Comparison of ENCODE assay signal across 8 cellular contexts in genomic region chrX:109886122-109886761, GRCh38.
A peak's percentile ranks its signal among the peaks of the same experiment; 100 is the strongest.
DNase-seq lines count a peak whose midpoint lies in the region; ATAC-seq and TF ChIP-seq lines count a peak whose summit lies in the region.

No MANE protein-coding gene starts in this region.

- H3K9me3 ChIP-seq in adipocyte (ENCODE audit: control insufficient read depth, low read length): no peaks in the 10 kb centered on the region
- no peaks in the 10 kb centered on the region for H3K9me3 ChIP-seq in stomach

- H3K36me3 Mint-ChIP-seq in stimulated activated memory B cell treated with anti-CD40 and anti-IgM and Interleukin-4, amounts not matched to agents 10 μg/mL and 1 μg/mL and 100 μg/mL, for 72 hours: no peaks in the 10 kb centered on the region

- no peak overlapping the region for H3K9ac ChIP-seq in adipocyte (ENCODE audit: low read length)

- no peaks in the 10 kb centered on the region for H3K27me3 Mint-ChIP-seq in stimulated activated memory B cell treated with anti-CD40 and anti-IgM and Interleukin-4, amounts not matched to agents 10 μg/mL and 1 μg/mL and 100 μg/mL, for 72 hours

- peaks cover 36% of the 10 kb centered on the region for H3K4me1 Mint-ChIP-seq in stimulated activated memory B cell treated with anti-CD40 and anti-IgM and Interleukin-4, amounts not matched to agents 10 μg/mL and 1 μg/mL and 100 μg/mL, for 72 hours

- H3K4me3 Mint-ChIP-seq in stimulated activated memory B cell treated with anti-CD40 and anti-IgM and Interleukin-4, amounts not matched to agents 10 μg/mL and 1 μg/mL and 100 μg/mL, for 72 hours: no peak overlapping the region

- no peaks in the 10 kb centered on the region for H3K9me3 Mint-ChIP-seq in stimulated activated memory B cell treated with anti-CD40 and anti-IgM and Interleukin-4, amounts not matched to agents 10 μg/mL and 1 μg/mL and 100 μg/mL, for 72 hours

- DNase-seq in COLO668 (lab: John Stamatoyannopoulos, UW; ENCODE audit: unreplicated experiment) (peak; percentile 6), NCI-H82 (lab: John Stamatoyannopoulos, UW) (peak; percentile 74), adipocyte (ENCODE audit: low read depth) (peak; percentile 73), iPS-NIHi7 (ENCODE audit: extremely low spot score) (peak; percentile 73), stomach (peak; percentile 52)

- no peak for TF ChIP-seq POLR2A in stomach (IDR thresholded peaks at IDR 0.05)

- H3K4me1 ChIP-seq in adipocyte (ENCODE audit: control insufficient read depth, insufficient read depth, low read length) (peaks cover 5% of the 10 kb centered on the region), stomach (peaks cover 0 to 14% (median 4%) of the 10 kb centered on the region in 4 donors)

- H3K27me3 ChIP-seq in adipocyte (replicated peaks; ENCODE audit: control insufficient read depth, insufficient read depth, low read length) (peaks cover 22% of the 10 kb centered on the region), stomach (no peaks in the 10 kb centered on the region)

- TF ChIP-seq EP300 in stomach (IDR thresholded peaks at IDR 0.05): no peak

- ATAC-seq in GM19467 (IDR thresholded peaks at IDR 0.05; ENCODE audit: unreplicated experiment) (peak; percentile 36), HG02938 (IDR thresholded peaks at IDR 0.05; ENCODE audit: unreplicated experiment) (no peak)
- no peak for ATAC-seq in stimulated activated memory B cell treated with anti-CD40 and anti-IgM and Interleukin-4, amounts not matched to agents 10 μg/mL and 1 μg/mL and 100 μg/mL, for 72 hours

- H3K36me3 ChIP-seq in adipocyte (ENCODE audit: control insufficient read depth, insufficient read depth, low read length, severe bottlenecking) (no peaks in the 10 kb centered on the region), stomach (no peaks in the 10 kb centered on the region)

- H3K4me3 ChIP-seq in adipocyte (ENCODE audit: low read length) (no peak overlapping the region), stomach (no peak overlapping the region)

- TF ChIP-seq CTCF in stomach (IDR thresholded peaks at IDR 0.05): peak in 5 of 7 experiments; percentile 30 to 73 (median 46)

- WGBS in stomach, 5 donors: 34 to 45% (median 39%) methylated on average over 4 of the region's 4 CpGs

- no peak overlapping the region for H3K27ac Mint-ChIP-seq in stimulated activated memory B cell treated with anti-CD40 and anti-IgM and Interleukin-4, amounts not matched to agents 10 μg/mL and 1 μg/mL and 100 μg/mL, for 72 hours

- no peak overlapping the region for H3K27ac ChIP-seq in stomach

- intact Hi-C loops in stomach (cut with DNase I; ENCODE audit: low total_unique reads): no loop called here

Comparison
In these comparisons a context has a peak if more than half of its experiments do, and no peak if none do; other contexts are left out.
1. DNase-seq: peak in every context shown above with its lines; median percentile 74 in NCI-H82; 73 in adipocyte; 73 in iPS-NIHi7; 52 in stomach; 6 in COLO668.